Comparison of ENCODE assay signal across 1 cellular context in the genomic region with DNA sequence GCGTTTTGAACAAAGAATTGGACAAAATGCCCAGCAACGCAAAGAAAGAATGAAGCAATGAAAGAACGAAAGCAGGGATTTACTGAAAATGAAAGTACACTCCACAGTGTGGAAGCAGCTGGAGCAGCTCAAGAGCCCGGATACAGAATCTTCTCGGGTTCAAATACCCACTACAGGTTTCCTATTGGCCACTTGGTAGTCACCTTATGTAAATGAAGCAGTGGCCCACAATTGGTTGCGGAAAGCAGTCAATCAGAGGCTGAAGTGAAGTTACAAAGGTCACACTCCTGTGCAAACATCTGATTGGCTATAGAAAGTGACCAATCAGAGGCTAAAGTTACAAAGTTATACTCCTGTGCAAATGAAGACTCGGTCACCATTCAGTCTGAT.
TF ChIP-seq lines count a peak whose summit lies in the region.

No MANE protein-coding gene starts in this region.

TF ChIP-seq in HepG2, 621 proteins besides CTCF, POLR2A, EP300 and RAD21 (continued from another document and continues in another):
- TF ChIP-seq, protein P1, sequence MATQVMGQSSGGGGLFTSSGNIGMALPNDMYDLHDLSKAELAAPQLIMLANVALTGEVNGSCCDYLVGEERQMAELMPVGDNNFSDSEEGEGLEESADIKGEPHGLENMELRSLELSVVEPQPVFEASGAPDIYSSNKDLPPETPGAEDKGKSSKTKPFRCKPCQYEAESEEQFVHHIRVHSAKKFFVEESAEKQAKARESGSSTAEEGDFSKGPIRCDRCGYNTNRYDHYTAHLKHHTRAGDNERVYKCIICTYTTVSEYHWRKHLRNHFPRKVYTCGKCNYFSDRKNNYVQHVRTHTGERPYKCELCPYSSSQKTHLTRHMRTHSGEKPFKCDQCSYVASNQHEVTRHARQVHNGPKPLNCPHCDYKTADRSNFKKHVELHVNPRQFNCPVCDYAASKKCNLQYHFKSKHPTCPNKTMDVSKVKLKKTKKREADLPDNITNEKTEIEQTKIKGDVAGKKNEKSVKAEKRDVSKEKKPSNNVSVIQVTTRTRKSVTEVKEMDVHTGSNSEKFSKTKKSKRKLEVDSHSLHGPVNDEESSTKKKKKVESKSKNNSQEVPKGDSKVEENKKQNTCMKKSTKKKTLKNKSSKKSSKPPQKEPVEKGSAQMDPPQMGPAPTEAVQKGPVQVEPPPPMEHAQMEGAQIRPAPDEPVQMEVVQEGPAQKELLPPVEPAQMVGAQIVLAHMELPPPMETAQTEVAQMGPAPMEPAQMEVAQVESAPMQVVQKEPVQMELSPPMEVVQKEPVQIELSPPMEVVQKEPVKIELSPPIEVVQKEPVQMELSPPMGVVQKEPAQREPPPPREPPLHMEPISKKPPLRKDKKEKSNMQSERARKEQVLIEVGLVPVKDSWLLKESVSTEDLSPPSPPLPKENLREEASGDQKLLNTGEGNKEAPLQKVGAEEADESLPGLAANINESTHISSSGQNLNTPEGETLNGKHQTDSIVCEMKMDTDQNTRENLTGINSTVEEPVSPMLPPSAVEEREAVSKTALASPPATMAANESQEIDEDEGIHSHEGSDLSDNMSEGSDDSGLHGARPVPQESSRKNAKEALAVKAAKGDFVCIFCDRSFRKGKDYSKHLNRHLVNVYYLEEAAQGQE (IDR thresholded peaks at IDR 0.05; ENCODE audit: borderline replicate concordance in 1 of 2, low read depth in 1 of 2, low read length in 2 of 2): no peak
- TF ChIP-seq, protein P2, sequence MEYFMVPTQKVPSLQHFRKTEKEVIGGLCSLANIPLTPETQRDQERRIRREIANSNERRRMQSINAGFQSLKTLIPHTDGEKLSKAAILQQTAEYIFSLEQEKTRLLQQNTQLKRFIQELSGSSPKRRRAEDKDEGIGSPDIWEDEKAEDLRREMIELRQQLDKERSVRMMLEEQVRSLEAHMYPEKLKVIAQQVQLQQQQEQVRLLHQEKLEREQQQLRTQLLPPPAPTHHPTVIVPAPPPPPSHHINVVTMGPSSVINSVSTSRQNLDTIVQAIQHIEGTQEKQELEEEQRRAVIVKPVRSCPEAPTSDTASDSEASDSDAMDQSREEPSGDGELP (IDR thresholded peaks at IDR 0.05; ENCODE audit: borderline replicate concordance, low read depth): peak; percentile 52; the same call in 1 of the 2 replicates
- TF ChIP-seq GABPA (IDR thresholded peaks at IDR 0.05; ENCODE audit: low read depth, low read length) (no peak), GABPA (CRISPR knock-in tag; IDR thresholded peaks at IDR 0.05; ENCODE audit: low read depth) (peak; percentile 49; the same call in 1 of the 2 replicates), KAT7 (CRISPR knock-in tag; IDR thresholded peaks at IDR 0.05; ENCODE audit: borderline replicate concordance) (no peak), ZKSCAN1 (IDR thresholded peaks at IDR 0.05; ENCODE audit: low read length) (no peak), ZC3H13 (CRISPR knock-in tag; IDR thresholded peaks at IDR 0.05) (no peak), SNAPC2 (CRISPR knock-in tag; IDR thresholded peaks at IDR 0.05) (no peak), MBNL3 (CRISPR knock-in tag; conservative IDR thresholded peaks at IDR 0.05) (no peak), PHF20 (CRISPR knock-in tag; IDR thresholded peaks at IDR 0.05) (no peak), ZNF605 (CRISPR knock-in tag; IDR thresholded peaks at IDR 0.05) (no peak), MTA3 (CRISPR knock-in tag; IDR thresholded peaks at IDR 0.05) (no peak), ZFYVE20 (CRISPR knock-in tag; IDR thresholded peaks at IDR 0.05; ENCODE audit: borderline replicate concordance, low read depth) (no peak), NAIF1 (CRISPR knock-in tag; IDR thresholded peaks at IDR 0.05; ENCODE audit: borderline replicate concordance) (no peak), ZNF75D (CRISPR knock-in tag; IDR thresholded peaks at IDR 0.05; ENCODE audit: borderline replicate concordance) (no peak), ZNF468 (CRISPR knock-in tag; IDR thresholded peaks at IDR 0.05) (no peak), MIER2 (CRISPR knock-in tag; IDR thresholded peaks at IDR 0.05) (no peak), ATF7 (IDR thresholded peaks at IDR 0.05) (no peak), ATF7 (CRISPR knock-in tag; IDR thresholded peaks at IDR 0.05) (no peak), SAP130 (CRISPR knock-in tag; IDR thresholded peaks at IDR 0.05; ENCODE audit: low read depth) (peak; percentile 61), GFI1 (CRISPR knock-in tag; IDR thresholded peaks at IDR 0.05; ENCODE audit: borderline replicate concordance) (no peak), ZNF891 (CRISPR knock-in tag; IDR thresholded peaks at IDR 0.05) (no peak), ZNF333 (CRISPR knock-in tag; IDR thresholded peaks at IDR 0.05; ENCODE audit: borderline replicate concordance) (no peak)
- TF ChIP-seq, protein P3, sequence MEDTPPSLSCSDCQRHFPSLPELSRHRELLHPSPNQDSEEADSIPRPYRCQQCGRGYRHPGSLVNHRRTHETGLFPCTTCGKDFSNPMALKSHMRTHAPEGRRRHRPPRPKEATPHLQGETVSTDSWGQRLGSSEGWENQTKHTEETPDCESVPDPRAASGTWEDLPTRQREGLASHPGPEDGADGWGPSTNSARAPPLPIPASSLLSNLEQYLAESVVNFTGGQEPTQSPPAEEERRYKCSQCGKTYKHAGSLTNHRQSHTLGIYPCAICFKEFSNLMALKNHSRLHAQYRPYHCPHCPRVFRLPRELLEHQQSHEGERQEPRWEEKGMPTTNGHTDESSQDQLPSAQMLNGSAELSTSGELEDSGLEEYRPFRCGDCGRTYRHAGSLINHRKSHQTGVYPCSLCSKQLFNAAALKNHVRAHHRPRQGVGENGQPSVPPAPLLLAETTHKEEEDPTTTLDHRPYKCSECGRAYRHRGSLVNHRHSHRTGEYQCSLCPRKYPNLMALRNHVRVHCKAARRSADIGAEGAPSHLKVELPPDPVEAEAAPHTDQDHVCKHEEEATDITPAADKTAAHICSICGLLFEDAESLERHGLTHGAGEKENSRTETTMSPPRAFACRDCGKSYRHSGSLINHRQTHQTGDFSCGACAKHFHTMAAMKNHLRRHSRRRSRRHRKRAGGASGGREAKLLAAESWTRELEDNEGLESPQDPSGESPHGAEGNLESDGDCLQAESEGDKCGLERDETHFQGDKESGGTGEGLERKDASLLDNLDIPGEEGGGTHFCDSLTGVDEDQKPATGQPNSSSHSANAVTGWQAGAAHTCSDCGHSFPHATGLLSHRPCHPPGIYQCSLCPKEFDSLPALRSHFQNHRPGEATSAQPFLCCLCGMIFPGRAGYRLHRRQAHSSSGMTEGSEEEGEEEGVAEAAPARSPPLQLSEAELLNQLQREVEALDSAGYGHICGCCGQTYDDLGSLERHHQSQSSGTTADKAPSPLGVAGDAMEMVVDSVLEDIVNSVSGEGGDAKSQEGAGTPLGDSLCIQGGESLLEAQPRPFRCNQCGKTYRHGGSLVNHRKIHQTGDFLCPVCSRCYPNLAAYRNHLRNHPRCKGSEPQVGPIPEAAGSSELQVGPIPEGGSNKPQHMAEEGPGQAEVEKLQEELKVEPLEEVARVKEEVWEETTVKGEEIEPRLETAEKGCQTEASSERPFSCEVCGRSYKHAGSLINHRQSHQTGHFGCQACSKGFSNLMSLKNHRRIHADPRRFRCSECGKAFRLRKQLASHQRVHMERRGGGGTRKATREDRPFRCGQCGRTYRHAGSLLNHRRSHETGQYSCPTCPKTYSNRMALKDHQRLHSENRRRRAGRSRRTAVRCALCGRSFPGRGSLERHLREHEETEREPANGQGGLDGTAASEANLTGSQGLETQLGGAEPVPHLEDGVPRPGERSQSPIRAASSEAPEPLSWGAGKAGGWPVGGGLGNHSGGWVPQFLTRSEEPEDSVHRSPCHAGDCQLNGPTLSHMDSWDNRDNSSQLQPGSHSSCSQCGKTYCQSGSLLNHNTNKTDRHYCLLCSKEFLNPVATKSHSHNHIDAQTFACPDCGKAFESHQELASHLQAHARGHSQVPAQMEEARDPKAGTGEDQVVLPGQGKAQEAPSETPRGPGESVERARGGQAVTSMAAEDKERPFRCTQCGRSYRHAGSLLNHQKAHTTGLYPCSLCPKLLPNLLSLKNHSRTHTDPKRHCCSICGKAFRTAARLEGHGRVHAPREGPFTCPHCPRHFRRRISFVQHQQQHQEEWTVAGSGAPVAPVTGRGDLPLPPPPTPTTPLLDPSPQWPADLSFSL (CRISPR knock-in tag; IDR thresholded peaks at IDR 0.05): no peak
- TF ChIP-seq, protein P4, sequence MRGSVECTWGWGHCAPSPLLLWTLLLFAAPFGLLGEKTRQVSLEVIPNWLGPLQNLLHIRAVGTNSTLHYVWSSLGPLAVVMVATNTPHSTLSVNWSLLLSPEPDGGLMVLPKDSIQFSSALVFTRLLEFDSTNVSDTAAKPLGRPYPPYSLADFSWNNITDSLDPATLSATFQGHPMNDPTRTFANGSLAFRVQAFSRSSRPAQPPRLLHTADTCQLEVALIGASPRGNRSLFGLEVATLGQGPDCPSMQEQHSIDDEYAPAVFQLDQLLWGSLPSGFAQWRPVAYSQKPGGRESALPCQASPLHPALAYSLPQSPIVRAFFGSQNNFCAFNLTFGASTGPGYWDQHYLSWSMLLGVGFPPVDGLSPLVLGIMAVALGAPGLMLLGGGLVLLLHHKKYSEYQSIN (CRISPR knock-in tag; IDR thresholded peaks at IDR 0.05; ENCODE audit: borderline replicate concordance): no peak
- TF ChIP-seq, protein P5, sequence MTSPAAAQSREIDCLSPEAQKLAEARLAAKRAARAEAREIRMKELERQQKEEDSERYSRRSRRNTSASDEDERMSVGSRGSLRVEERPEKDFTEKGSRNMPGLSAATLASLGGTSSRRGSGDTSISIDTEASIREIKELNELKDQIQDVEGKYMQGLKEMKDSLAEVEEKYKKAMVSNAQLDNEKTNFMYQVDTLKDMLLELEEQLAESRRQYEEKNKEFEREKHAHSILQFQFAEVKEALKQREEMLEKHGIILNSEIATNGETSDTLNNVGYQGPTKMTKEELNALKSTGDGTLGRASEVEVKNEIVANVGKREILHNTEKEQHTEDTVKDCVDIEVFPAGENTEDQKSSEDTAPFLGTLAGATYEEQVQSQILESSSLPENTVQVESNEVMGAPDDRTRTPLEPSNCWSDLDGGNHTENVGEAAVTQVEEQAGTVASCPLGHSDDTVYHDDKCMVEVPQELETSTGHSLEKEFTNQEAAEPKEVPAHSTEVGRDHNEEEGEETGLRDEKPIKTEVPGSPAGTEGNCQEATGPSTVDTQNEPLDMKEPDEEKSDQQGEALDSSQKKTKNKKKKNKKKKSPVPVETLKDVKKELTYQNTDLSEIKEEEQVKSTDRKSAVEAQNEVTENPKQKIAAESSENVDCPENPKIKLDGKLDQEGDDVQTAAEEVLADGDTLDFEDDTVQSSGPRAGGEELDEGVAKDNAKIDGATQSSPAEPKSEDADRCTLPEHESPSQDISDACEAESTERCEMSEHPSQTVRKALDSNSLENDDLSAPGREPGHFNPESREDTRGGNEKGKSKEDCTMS (CRISPR knock-in tag; conservative IDR thresholded peaks at IDR 0.05): no peak
- TF ChIP-seq, protein P6, sequence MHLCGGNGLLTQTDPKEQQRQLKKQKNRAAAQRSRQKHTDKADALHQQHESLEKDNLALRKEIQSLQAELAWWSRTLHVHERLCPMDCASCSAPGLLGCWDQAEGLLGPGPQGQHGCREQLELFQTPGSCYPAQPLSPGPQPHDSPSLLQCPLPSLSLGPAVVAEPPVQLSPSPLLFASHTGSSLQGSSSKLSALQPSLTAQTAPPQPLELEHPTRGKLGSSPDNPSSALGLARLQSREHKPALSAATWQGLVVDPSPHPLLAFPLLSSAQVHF (CRISPR knock-in tag; IDR thresholded peaks at IDR 0.05): no peak
- TF ChIP-seq, protein P7, sequence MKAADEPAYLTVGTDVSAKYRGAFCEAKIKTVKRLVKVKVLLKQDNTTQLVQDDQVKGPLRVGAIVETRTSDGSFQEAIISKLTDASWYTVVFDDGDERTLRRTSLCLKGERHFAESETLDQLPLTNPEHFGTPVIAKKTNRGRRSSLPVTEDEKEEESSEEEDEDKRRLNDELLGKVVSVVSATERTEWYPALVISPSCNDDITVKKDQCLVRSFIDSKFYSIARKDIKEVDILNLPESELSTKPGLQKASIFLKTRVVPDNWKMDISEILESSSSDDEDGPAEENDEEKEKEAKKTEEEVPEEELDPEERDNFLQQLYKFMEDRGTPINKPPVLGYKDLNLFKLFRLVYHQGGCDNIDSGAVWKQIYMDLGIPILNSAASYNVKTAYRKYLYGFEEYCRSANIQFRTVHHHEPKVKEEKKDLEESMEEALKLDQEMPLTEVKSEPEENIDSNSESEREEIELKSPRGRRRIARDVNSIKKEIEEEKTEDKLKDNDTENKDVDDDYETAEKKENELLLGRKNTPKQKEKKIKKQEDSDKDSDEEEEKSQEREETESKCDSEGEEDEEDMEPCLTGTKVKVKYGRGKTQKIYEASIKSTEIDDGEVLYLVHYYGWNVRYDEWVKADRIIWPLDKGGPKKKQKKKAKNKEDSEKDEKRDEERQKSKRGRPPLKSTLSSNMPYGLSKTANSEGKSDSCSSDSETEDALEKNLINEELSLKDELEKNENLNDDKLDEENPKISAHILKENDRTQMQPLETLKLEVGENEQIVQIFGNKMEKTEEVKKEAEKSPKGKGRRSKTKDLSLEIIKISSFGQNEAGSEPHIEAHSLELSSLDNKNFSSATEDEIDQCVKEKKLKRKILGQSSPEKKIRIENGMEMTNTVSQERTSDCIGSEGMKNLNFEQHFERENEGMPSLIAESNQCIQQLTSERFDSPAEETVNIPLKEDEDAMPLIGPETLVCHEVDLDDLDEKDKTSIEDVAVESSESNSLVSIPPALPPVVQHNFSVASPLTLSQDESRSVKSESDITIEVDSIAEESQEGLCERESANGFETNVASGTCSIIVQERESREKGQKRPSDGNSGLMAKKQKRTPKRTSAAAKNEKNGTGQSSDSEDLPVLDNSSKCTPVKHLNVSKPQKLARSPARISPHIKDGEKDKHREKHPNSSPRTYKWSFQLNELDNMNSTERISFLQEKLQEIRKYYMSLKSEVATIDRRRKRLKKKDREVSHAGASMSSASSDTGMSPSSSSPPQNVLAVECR (CRISPR knock-in tag; IDR thresholded peaks at IDR 0.05; ENCODE audit: borderline replicate concordance): no peak; the same call in 1 of the 2 replicates
- TF ChIP-seq, protein P8, sequence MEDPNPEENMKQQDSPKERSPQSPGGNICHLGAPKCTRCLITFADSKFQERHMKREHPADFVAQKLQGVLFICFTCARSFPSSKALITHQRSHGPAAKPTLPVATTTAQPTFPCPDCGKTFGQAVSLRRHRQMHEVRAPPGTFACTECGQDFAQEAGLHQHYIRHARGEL (CRISPR knock-in tag; IDR thresholded peaks at IDR 0.05): no peak
- TF ChIP-seq, protein P9, sequence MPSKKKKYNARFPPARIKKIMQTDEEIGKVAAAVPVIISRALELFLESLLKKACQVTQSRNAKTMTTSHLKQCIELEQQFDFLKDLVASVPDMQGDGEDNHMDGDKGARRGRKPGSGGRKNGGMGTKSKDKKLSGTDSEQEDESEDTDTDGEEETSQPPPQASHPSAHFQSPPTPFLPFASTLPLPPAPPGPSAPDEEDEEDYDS (CRISPR knock-in tag; IDR thresholded peaks at IDR 0.05): peak; percentile 98
- TF ChIP-seq, protein P10, sequence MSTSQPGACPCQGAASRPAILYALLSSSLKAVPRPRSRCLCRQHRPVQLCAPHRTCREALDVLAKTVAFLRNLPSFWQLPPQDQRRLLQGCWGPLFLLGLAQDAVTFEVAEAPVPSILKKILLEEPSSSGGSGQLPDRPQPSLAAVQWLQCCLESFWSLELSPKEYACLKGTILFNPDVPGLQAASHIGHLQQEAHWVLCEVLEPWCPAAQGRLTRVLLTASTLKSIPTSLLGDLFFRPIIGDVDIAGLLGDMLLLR (CRISPR knock-in tag; IDR thresholded peaks at IDR 0.05): no peak
- TF ChIP-seq, protein P11, sequence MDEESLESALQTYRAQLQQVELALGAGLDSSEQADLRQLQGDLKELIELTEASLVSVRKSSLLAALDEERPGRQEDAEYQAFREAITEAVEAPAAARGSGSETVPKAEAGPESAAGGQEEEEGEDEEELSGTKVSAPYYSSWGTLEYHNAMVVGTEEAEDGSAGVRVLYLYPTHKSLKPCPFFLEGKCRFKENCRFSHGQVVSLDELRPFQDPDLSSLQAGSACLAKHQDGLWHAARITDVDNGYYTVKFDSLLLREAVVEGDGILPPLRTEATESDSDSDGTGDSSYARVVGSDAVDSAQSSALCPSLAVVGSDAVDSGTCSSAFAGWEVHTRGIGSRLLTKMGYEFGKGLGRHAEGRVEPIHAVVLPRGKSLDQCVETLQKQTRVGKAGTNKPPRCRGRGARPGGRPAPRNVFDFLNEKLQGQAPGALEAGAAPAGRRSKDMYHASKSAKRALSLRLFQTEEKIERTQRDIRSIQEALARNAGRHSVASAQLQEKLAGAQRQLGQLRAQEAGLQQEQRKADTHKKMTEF (CRISPR knock-in tag; IDR thresholded peaks at IDR 0.05): 0 out of 2 replicates have a peak, but pooled peaks have one; percentile 14
